In genomic region chr20:34676642-34677373, GRCh38 we compare ENCODE assay signal across 8 cellular contexts. TPM values are rescaled to one million over a fixed set of nuclear protein-coding genes. Genes with fewer than 3 reads are reported as not detected.
A peak's percentile ranks its signal among the peaks of the same experiment; 100 is the strongest.
DNase-seq lines count a peak whose midpoint lies in the region; TF ChIP-seq lines count a peak whose summit lies in the region.

Gene PIGU, minus strand, starts transcription at chr20:34677092. Its CDS starts 7 bp downstream, at chr20:34677085.

- no peak for TF ChIP-seq RAD21 in neural cell (conservative IDR thresholded peaks at IDR 0.05)

- H3K79me2 ChIP-seq in neural cell (replicated peaks; ENCODE audit: insufficient read depth, low read length): peaks cover 20% of the 10 kb centered on the region

- H3K36me3 ChIP-seq in ES-I3 (ENCODE audit: insufficient read depth, low read length): no peaks in the 10 kb centered on the region
- H3K36me3 ChIP-seq in H7 (replicated peaks; ENCODE audit: control insufficient read depth, insufficient read depth, low read length): no peaks in the 10 kb centered on the region
- no peaks in the 10 kb centered on the region for H3K36me3 ChIP-seq in neural cell (ENCODE audit: insufficient read depth, low read length)
- no peaks in the 10 kb centered on the region for H3K36me3 ChIP-seq in stomach

- TF ChIP-seq POLR2A in stomach (IDR thresholded peaks at IDR 0.05): no peak

- H3K27me3 ChIP-seq in H7 (ENCODE audit: control insufficient read depth, insufficient read depth, low read length) (no peaks in the 10 kb centered on the region), neural cell (ENCODE audit: insufficient read depth, low read depth, low read length) (no peaks in the 10 kb centered on the region), stomach (no peaks in the 10 kb centered on the region)

- TF ChIP-seq EP300 in neural cell (conservative IDR thresholded peaks at IDR 0.05; ENCODE audit: poor library complexity, severe bottlenecking) (peak; percentile 48), stomach (IDR thresholded peaks at IDR 0.05) (no peak)

- H3K9ac ChIP-seq in ES-I3 (ENCODE audit: low read depth, low read length): peak within 1 kb of the TSS; percentile 81
- H3K9ac ChIP-seq in neural cell (ENCODE audit: low read length): peak within 1 kb of the TSS; percentile 86

- WGBS in stomach, 5 donors: 0 to 1% (median 0%) methylated on average over 27 to 64 of the region's 64 CpGs

- H3K27ac ChIP-seq in neural cell (ENCODE audit: low read length) (peak within 1 kb of the TSS; percentile 82), stomach (peak within 1 kb of the TSS; percentile 69 to 86 (median 77))

- H2AFZ ChIP-seq in neural cell (ENCODE audit: low read depth, low read length): peak within 1 kb of the TSS; percentile 73

- peak within 1 kb of the TSS; percentile 94 for H3K4me2 ChIP-seq in neural cell (ENCODE audit: low read length)

- no peaks in the 10 kb centered on the region for H3K9me3 ChIP-seq in ES-I3 (ENCODE audit: control insufficient read depth, insufficient read depth, low read length)
- no peaks in the 10 kb centered on the region for H3K9me3 ChIP-seq in neural cell (ENCODE audit: low read length)
- no peaks in the 10 kb centered on the region for H3K9me3 ChIP-seq in stomach

- H3K9me2 ChIP-seq in neural cell (ENCODE audit: insufficient read depth, low read length): no peaks in the 10 kb centered on the region

- intact Hi-C loops in stomach (cut with DNase I; ENCODE audit: low total_unique reads): no loop called here

- DNase-seq in H7: peak; percentile 93
- peak; percentile 98 for DNase-seq in M059J (ENCODE audit: low read depth)
- DNase-seq in SHP77 (lab: John Stamatoyannopoulos, UW): peak; percentile 85 to 95
- DNase-seq in activated effector memory CD4-positive, alpha-beta T cell treated with anti-CD3 and anti-CD28 coated beads, Interleukin-2, amount 50 U/mL, for 16 hours: peak; percentile 99
- DNase-seq in fibroblast of the conjunctiva (ENCODE audit: low read depth): peak; percentile 80
- DNase-seq in stomach: peak; percentile 97

- no peaks in the 10 kb centered on the region for H3K4me1 ChIP-seq in ES-I3 (ENCODE audit: insufficient read depth, low read length)
- peaks cover 3 to 19% (median 18%) of the 10 kb centered on the region in 4 donors for H3K4me1 ChIP-seq in stomach

- H3K4me3 ChIP-seq in H7 (ENCODE audit: insufficient read depth, low read depth, low read length) (peak within 1 kb of the TSS; percentile 84), neural cell (ENCODE audit: low read length) (peak within 1 kb of the TSS; percentile 86), stomach (peak within 1 kb of the TSS; percentile 68 to 99 (median 84))

- H3F3A ChIP-seq in neural cell (ENCODE audit: insufficient read depth, low read length, poor library complexity, severe bottlenecking): no peaks in the 10 kb centered on the region

- TF ChIP-seq CTCF in neural cell (IDR thresholded peaks at IDR 0.05; ENCODE audit: poor library complexity, severe bottlenecking) (no peak), stomach (IDR thresholded peaks at IDR 0.05) (peak in 3 of 7 experiments; percentile 26 to 53 (median 31))

- H4K20me1 ChIP-seq in neural cell (ENCODE audit: insufficient read depth): no peaks in the 10 kb centered on the region

TF ChIP-seq in neural cell, 6 proteins besides CTCF, POLR2A, EP300 and RAD21:
- TF ChIP-seq POLR2AphosphoS5 (IDR thresholded peaks at IDR 0.05) (peak; percentile 86), MXI1 (conservative IDR thresholded peaks at IDR 0.05; ENCODE audit: poor library complexity, severe bottlenecking) (peak; percentile 96), TAF1 (IDR thresholded peaks at IDR 0.05; ENCODE audit: low read depth) (peak; percentile 81), EZH2 (IDR thresholded peaks at IDR 0.05; ENCODE audit: borderline replicate concordance, insufficient read depth, low read length, poor library complexity, severe bottlenecking) (no peak), SMC3 (conservative IDR thresholded peaks at IDR 0.05; ENCODE audit: poor library complexity) (no peak)
- TF ChIP-seq, protein P1, sequence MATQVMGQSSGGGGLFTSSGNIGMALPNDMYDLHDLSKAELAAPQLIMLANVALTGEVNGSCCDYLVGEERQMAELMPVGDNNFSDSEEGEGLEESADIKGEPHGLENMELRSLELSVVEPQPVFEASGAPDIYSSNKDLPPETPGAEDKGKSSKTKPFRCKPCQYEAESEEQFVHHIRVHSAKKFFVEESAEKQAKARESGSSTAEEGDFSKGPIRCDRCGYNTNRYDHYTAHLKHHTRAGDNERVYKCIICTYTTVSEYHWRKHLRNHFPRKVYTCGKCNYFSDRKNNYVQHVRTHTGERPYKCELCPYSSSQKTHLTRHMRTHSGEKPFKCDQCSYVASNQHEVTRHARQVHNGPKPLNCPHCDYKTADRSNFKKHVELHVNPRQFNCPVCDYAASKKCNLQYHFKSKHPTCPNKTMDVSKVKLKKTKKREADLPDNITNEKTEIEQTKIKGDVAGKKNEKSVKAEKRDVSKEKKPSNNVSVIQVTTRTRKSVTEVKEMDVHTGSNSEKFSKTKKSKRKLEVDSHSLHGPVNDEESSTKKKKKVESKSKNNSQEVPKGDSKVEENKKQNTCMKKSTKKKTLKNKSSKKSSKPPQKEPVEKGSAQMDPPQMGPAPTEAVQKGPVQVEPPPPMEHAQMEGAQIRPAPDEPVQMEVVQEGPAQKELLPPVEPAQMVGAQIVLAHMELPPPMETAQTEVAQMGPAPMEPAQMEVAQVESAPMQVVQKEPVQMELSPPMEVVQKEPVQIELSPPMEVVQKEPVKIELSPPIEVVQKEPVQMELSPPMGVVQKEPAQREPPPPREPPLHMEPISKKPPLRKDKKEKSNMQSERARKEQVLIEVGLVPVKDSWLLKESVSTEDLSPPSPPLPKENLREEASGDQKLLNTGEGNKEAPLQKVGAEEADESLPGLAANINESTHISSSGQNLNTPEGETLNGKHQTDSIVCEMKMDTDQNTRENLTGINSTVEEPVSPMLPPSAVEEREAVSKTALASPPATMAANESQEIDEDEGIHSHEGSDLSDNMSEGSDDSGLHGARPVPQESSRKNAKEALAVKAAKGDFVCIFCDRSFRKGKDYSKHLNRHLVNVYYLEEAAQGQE (IDR thresholded peaks at IDR 0.05; ENCODE audit: borderline replicate concordance): peak; percentile 67

RNA-seq across cellular contexts. Expression of gene PIGU, which starts in this region (rescaled TPM):
- total RNA-seq in H7 (2014; rRNA removed; shearing (Covaris generic)): 28.6 and 32.9 TPM in 2 replicates
- 51.5 and 60.7 TPM in 2 replicates for total RNA-seq in M059J (2014; rRNA removed; shearing (Covaris generic))
- 35.8 and 43.0 TPM in 2 replicates for polyA plus RNA-seq in neural cell
- 26.8 and 29.6 TPM in 2 replicates for polyA minus RNA-seq in neural cell
- total RNA-seq in stomach: 10 to 100 TPM in 2 of 5 donors, 1 to 10 TPM in 2, under 1 TPM in 1; 0.45 to 15.6 (median 9.7) TPM
- 10 to 100 TPM in 2 of 3 donors, 1 to 10 TPM in 1; 7.0 to 21.3 (median 10.9) TPM for polyA plus RNA-seq in stomach

Comparison
In these comparisons a context has a peak if more than half of its experiments do, and no peak if none do; other contexts are left out.
1. Peak in every context shown above with its lines: DNase-seq, H3K4me3 ChIP-seq and H3K27ac ChIP-seq.